In the genomic region with DNA sequence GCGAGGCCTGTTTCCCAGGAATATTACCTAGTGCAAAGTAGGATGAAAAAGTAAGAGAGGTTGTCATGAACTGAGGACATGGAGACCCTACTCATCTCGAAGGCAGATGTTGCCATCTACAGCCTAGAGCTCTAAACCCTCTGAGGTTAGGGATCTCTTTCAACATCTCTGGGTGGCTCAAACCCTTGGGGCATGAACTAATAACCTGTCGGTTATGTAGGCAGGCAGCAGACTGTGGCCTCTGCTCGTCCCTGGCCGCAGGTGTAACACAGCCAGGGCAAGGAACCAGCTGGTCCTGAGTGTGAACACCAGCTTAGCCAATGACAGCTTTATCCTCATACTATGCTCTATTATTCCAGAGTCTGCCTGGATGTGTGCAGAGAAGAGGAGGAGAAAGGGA, we compare ENCODE assay signal across 13 cellular contexts. TPM values are rescaled to one million over a fixed set of nuclear protein-coding genes. Genes with fewer than 3 reads are reported as not detected.
DNase-seq lines count a peak whose midpoint lies in the region; ATAC-seq and TF ChIP-seq lines count a peak whose summit lies in the region.
"Had no signal": no experiment of that assay in that cellular context is flagged by ENCODE, and none has a peak within 500 bp of the region (broad histone marks: within the 10 kb centered on the region; RNA-seq: fewer than 3 reads in every experiment).

No MANE protein-coding gene starts in this region.

- TF ChIP-seq POLR2A in adrenal gland (IDR thresholded peaks at IDR 0.05) = no peak

- no peaks in the 10 kb centered on the region for H3K27me3 ChIP-seq in CD8-positive, alpha-beta T cell (ENCODE audit: insufficient read depth, low read length)
- H3K27me3 ChIP-seq in mucosa of stomach (ENCODE audit: control insufficient read depth, insufficient read depth, low read length) (no peaks in the 10 kb centered on the region), adrenal gland (no peaks in the 10 kb centered on the region)

- intact Hi-C loops in CD8-positive, alpha-beta T cell (cut with DNase I, micrococcal nuclease) = no loop called here
- intact Hi-C loops in activated CD8-positive, alpha-beta T cell treated with anti-CD3 and anti-CD28 coated beads for 36 hours (cut with micrococcal nuclease) = loop anchor here (10.0 kb wide), 1 partner anchor 77 kb away; no protein-coding TSS in a partner anchor
- intact Hi-C loops in adrenal gland (cut with DNase I) = no loop called here

- DNase-seq in AML-193 (lab: John Stamatoyannopoulos, UW) (peak; percentile 16 to 39), adrenal gland (no peak), NCI-H1694 treated with DMSO at 0.1 percent for 48 hours (lab: John Stamatoyannopoulos, UW) (no peak), NCI-H187 treated with DMSO at 0.1 percent for 48 hours (lab: John Stamatoyannopoulos, UW) (no peak)
- DNase-seq in CD8-positive, alpha-beta T cell = no peak
- no peak for DNase-seq in activated CD8-positive, alpha-beta T cell treated with anti-CD3 and anti-CD28 coated beads for 36 hours
- DNase-seq: anterior cingulate cortex; dermis blood vessel endothelial cell; NCI-H446; stimulated activated CD4-positive, alpha-beta T cell treated with anti-CD3 and anti-CD28 coated beads, Interleukin-4, amount 100 ng/mL, for 1 hour; stimulated activated naive CD4-positive, alpha-beta T cell treated with Interleukin-2 at 50 U/mL for 16 hours had no signal

- no peaks in the 10 kb centered on the region for H3K9me3 Mint-ChIP-seq in CD8-positive, alpha-beta T cell
- H3K9me3 Mint-ChIP-seq in activated CD8-positive, alpha-beta T cell treated with anti-CD3 and anti-CD28 coated beads for 36 hours = no peaks in the 10 kb centered on the region

- H3K9ac ChIP-seq in mucosa of stomach (ENCODE audit: low read length) = peak overlapping the region; percentile 44

- no peak overlapping the region for H3K4me3 ChIP-seq in CD8-positive, alpha-beta T cell (ENCODE audit: low read depth, low read length)
- H3K4me3 ChIP-seq in mucosa of stomach (ENCODE audit: low read length) = no peak overlapping the region
- no peak overlapping the region for H3K4me3 ChIP-seq in adrenal gland

- peak overlapping the region; percentile 15 for H3K27ac ChIP-seq in CD8-positive, alpha-beta T cell (ENCODE audit: low read depth, low read length)
- peak overlapping the region in 2 of 5 donors; percentile 41 to 47 for H3K27ac ChIP-seq in adrenal gland

- TF ChIP-seq CTCF in CD8-positive, alpha-beta T cell (IDR thresholded peaks at IDR 0.05) = no peak
- no peak for TF ChIP-seq CTCF in activated CD8-positive, alpha-beta T cell treated with anti-CD3 and anti-CD28 coated beads for 36 hours (IDR thresholded peaks at IDR 0.05)
- TF ChIP-seq CTCF in adrenal gland (IDR thresholded peaks at IDR 0.05) = no peak

- peak overlapping the region; percentile 83 for H3K27ac Mint-ChIP-seq in CD8-positive, alpha-beta T cell
- H3K27ac Mint-ChIP-seq in activated CD8-positive, alpha-beta T cell treated with anti-CD3 and anti-CD28 coated beads for 36 hours = peak overlapping the region; percentile 82

- H3K36me3 Mint-ChIP-seq in CD8-positive, alpha-beta T cell = peaks cover 57% of the 10 kb centered on the region
- peaks cover 54% of the 10 kb centered on the region for H3K36me3 Mint-ChIP-seq in activated CD8-positive, alpha-beta T cell treated with anti-CD3 and anti-CD28 coated beads for 36 hours (ENCODE audit: low read depth)

- peaks cover 95% of the 10 kb centered on the region for H3K4me1 Mint-ChIP-seq in CD8-positive, alpha-beta T cell (ENCODE audit: low read depth)
- H3K4me1 Mint-ChIP-seq in activated CD8-positive, alpha-beta T cell treated with anti-CD3 and anti-CD28 coated beads for 36 hours (ENCODE audit: low read depth) = peaks cover 89% of the 10 kb centered on the region

- ATAC-seq in CD8-positive, alpha-beta T cell = no peak
- ATAC-seq in activated CD8-positive, alpha-beta T cell treated with anti-CD3 and anti-CD28 coated beads for 36 hours = no peak
- no peak for ATAC-seq in GM21737 (IDR thresholded peaks at IDR 0.05; ENCODE audit: unreplicated experiment)

- 54 to 82% (median 61%) methylated on average over 5 of the region's 5 CpGs for WGBS in adrenal gland, 4 donors

- POLR2A ChIA-PET in CD8-positive, alpha-beta T cell (lab: Charles Lee) = interaction anchor here (1.0 to 12.7 kb wide), 3 partner anchors 9 to 18 kb away, joined by 3 to 193 read pairs (median 3); a partner anchor contains a TSS
- POLR2A ChIA-PET in activated CD8-positive, alpha-beta T cell treated with anti-CD3 and anti-CD28 coated beads for 36 hours (lab: Charles Lee) = interaction anchor here (2.7 to 15.0 kb wide), 2 partner anchors 10 to 24 kb away, joined by 9 to 213 read pairs; a partner anchor contains a TSS

- CTCF ChIA-PET in CD8-positive, alpha-beta T cell (lab: Charles Lee) = interaction anchor here (1.0 to 1.6 kb wide), 5 partner anchors 12 to 110 kb away, joined by 3 to 6 read pairs (median 4); no protein-coding TSS in a partner anchor
- CTCF ChIA-PET in activated CD8-positive, alpha-beta T cell treated with anti-CD3 and anti-CD28 coated beads for 36 hours (lab: Charles Lee) = interaction anchor here (1.0 to 2.1 kb wide), 2 partner anchors 11 to 81 kb away, joined by 5 read pairs; no protein-coding TSS in a partner anchor

- no peaks in the 10 kb centered on the region for H3K36me3 ChIP-seq in CD8-positive, alpha-beta T cell (ENCODE audit: insufficient read depth, low read length)
- H3K36me3 ChIP-seq in mucosa of stomach (ENCODE audit: control insufficient read depth, insufficient read depth, low read length) (no peaks in the 10 kb centered on the region), adrenal gland (replicated peaks in 1 of 2) (peaks cover 0 to 7% of the 10 kb centered on the region in 2 donors)

- peaks cover 96% of the 10 kb centered on the region for H3K4me1 ChIP-seq in CD8-positive, alpha-beta T cell (ENCODE audit: insufficient read depth, low read length)
- peaks cover 75% of the 10 kb centered on the region for H3K4me1 ChIP-seq in mucosa of stomach (ENCODE audit: control insufficient read depth, insufficient read depth, low read length)
- H3K4me1 ChIP-seq in adrenal gland (replicated peaks in 1 of 2) = peaks cover 26 to 66% of the 10 kb centered on the region in 2 donors

- peak overlapping the region; percentile 38 for H3K4me3 Mint-ChIP-seq in CD8-positive, alpha-beta T cell
- no peak overlapping the region for H3K4me3 Mint-ChIP-seq in activated CD8-positive, alpha-beta T cell treated with anti-CD3 and anti-CD28 coated beads for 36 hours

- no peaks in the 10 kb centered on the region for H3K9me3 ChIP-seq in CD8-positive, alpha-beta T cell (ENCODE audit: low read length)
- no peaks in the 10 kb centered on the region for H3K9me3 ChIP-seq in mucosa of stomach (ENCODE audit: control insufficient read depth, low read length)
- no peaks in the 10 kb centered on the region for H3K9me3 ChIP-seq in adrenal gland (replicated peaks in 1 of 3)

- no peaks in the 10 kb centered on the region for H3K27me3 Mint-ChIP-seq in CD8-positive, alpha-beta T cell (ENCODE audit: low read depth)
- no peaks in the 10 kb centered on the region for H3K27me3 Mint-ChIP-seq in activated CD8-positive, alpha-beta T cell treated with anti-CD3 and anti-CD28 coated beads for 36 hours

RNA-seq across cellular contexts. Expression of a gene that starts 13.2 kb away (rescaled TPM):
- total RNA-seq in CD8-positive, alpha-beta T cell = 100 to 1,000 TPM; 145 to 151 TPM
- total RNA-seq in activated CD8-positive, alpha-beta T cell treated with anti-CD3 and anti-CD28 coated beads for 36 hours = 100 to 1,000 TPM; 335 to 340 TPM
- 100 to 1,000 TPM; 110 to 386 (median 204) TPM for total RNA-seq in adrenal gland
- 100 to 1,000 TPM; 156 to 314 (median 171) TPM for polyA plus RNA-seq in adrenal gland

Comparison
In these comparisons a context has a peak if more than half of its experiments do, and no peak if none do; other contexts are left out.
1. DNase-seq: peak in AML-193 (2 of 2); none in CD8-positive, alpha-beta T cell (0 of 7), activated CD8-positive, alpha-beta T cell treated with anti-CD3 and anti-CD28 coated beads for 36 hours (single experiment), adrenal gland (0 of 7), NCI-H1694 treated with DMSO at 0.1 percent for 48 hours (single experiment) and NCI-H187 treated with DMSO at 0.1 percent for 48 hours (single experiment).